ENCODE assay signal across 1 cellular context in the genomic region with DNA sequence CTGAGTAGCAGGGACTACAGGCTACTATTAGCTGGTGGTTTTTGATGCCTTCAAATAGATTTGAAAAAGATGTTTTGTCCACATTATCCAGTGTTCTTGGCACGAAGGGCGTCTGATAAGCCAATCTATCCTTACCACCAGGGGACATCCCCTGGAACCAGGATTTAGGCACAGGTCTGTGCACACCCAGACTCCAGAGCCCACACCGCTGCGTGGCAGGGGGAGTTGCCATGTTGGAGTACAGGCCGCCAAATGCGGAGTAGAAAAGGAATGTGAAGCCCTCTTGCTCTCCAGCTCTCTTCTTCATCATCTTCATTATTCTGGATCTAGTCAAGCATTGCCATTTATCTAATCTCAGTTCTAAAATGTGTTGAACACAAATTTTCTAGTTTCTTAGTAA. TPM values are rescaled to one million over a fixed set of nuclear protein-coding genes. Genes with fewer than 3 reads are reported as not detected.
"Had no signal": no experiment of that assay in that cellular context is flagged by ENCODE, and none has a peak within 500 bp of the region (broad histone marks: within the 10 kb centered on the region; RNA-seq: fewer than 3 reads in every experiment).

No MANE protein-coding gene starts in this region.

RNA-seq across cellular contexts. Expression of a gene that starts 54.3 kb away (rescaled TPM):
- total RNA-seq: HT1080 had no signal
